7 cellular contexts compared by ENCODE assay signal in the genomic region with DNA sequence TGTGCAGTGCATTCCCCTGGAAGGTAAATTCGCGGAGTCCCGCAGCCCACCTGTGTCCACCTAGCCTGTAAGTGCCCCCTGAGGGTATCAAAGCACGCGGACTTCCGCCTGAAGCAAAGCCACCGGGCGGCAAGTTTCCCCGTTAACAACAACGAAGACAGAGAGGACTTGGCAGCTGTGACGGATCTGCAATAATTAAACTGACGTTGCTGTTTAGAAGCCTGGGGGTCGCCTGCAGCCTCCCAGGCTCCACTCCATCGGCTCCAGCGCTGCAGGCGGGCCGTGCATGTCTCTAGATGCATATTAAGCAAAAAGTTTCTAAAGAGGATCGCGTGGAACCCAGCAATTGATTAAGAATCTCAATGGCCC. TPM values are rescaled to one million over a fixed set of nuclear protein-coding genes. Genes with fewer than 3 reads are reported as not detected.
DNase-seq lines count a peak whose midpoint lies in the region; ATAC-seq and TF ChIP-seq lines count a peak whose summit lies in the region.

No MANE protein-coding gene starts in this region.

- peaks cover 8% of the 10 kb centered on the region for H3K4me1 ChIP-seq in iPS-15b (ENCODE audit: control insufficient read depth, insufficient read depth, low read length)
- peaks cover 16 to 47% (median 33%) of the 10 kb centered on the region in 6 donors for H3K4me1 ChIP-seq in spleen

- peak overlapping the region; percentile 89 for H3K4me3 Mint-ChIP-seq in activated naive CD8-positive, alpha-beta T cell treated with anti-CD3 and anti-CD28 coated beads for 36 hours

- H3K36me3 ChIP-seq in iPS-15b (ENCODE audit: control insufficient read depth, insufficient read depth, low read length) (no peaks in the 10 kb centered on the region), spleen (peaks cover 0 to 22% (median 16%) of the 10 kb centered on the region in 6 donors)

- H3K4me3 ChIP-seq in GM12865 (ENCODE audit: low read depth, low read length) = peak overlapping the region; percentile 80
- peak overlapping the region; percentile 70 for H3K4me3 ChIP-seq in Jurkat, Clone E6-1 (ENCODE audit: low read length)
- peak overlapping the region; percentile 71 for H3K4me3 ChIP-seq in iPS-15b (ENCODE audit: low read depth, low read length)
- peak overlapping the region; percentile 48 to 84 (median 58) for H3K4me3 ChIP-seq in spleen

- H3K9ac ChIP-seq in iPS-15b (ENCODE audit: low read depth, low read length) = peak overlapping the region; percentile 47

- TF ChIP-seq POLR2A in spleen (IDR thresholded peaks at IDR 0.05) = no peak

- DNase-seq in GM12865 (ENCODE audit: low read depth) = peak; percentile 72
- no peak for DNase-seq in Jurkat, Clone E6-1 (ENCODE audit: low read depth, low spot score)
- no peak for DNase-seq in activated naive CD8-positive, alpha-beta T cell treated with anti-CD3 and anti-CD28 coated beads for 36 hours
- DNase-seq in spleen = peak; percentile 88
- DNase-seq in NCI-H526 treated with DMSO at 0.1 percent for 48 hours (lab: John Stamatoyannopoulos, UW) = no peak

- H3K27ac ChIP-seq in spleen = peak overlapping the region; percentile 55 to 93 (median 86)

- peaks cover 16% of the 10 kb centered on the region for H3K27me3 ChIP-seq in iPS-15b (ENCODE audit: control insufficient read depth, insufficient read depth, low read length)
- no peaks in the 10 kb centered on the region for H3K27me3 ChIP-seq in spleen (replicated peaks in 1 of 7)

- peaks cover 24% of the 10 kb centered on the region for H3K4me1 Mint-ChIP-seq in activated naive CD8-positive, alpha-beta T cell treated with anti-CD3 and anti-CD28 coated beads for 36 hours

- H3K9me3 Mint-ChIP-seq in activated naive CD8-positive, alpha-beta T cell treated with anti-CD3 and anti-CD28 coated beads for 36 hours = no peaks in the 10 kb centered on the region

- H3K27me3 Mint-ChIP-seq in activated naive CD8-positive, alpha-beta T cell treated with anti-CD3 and anti-CD28 coated beads for 36 hours = no peaks in the 10 kb centered on the region

- peak overlapping the region; percentile 95 for H3K27ac Mint-ChIP-seq in activated naive CD8-positive, alpha-beta T cell treated with anti-CD3 and anti-CD28 coated beads for 36 hours

- H3K36me3 Mint-ChIP-seq in activated naive CD8-positive, alpha-beta T cell treated with anti-CD3 and anti-CD28 coated beads for 36 hours = peaks cover 17% of the 10 kb centered on the region

- intact Hi-C loops in spleen (cut with DNase I; ENCODE audit: low total_unique reads) = no loop called here

- H3K9me3 ChIP-seq in iPS-15b (ENCODE audit: control insufficient read depth, insufficient read depth, low read length) (no peaks in the 10 kb centered on the region), spleen (no peaks in the 10 kb centered on the region)

- 0 to 8% (median 4%) methylated on average over 8 to 19 of the region's 19 CpGs for WGBS in spleen, 5 donors

- ATAC-seq in GM21515 (IDR thresholded peaks at IDR 0.05; ENCODE audit: unreplicated experiment) = peak; percentile 28

- TF ChIP-seq CTCF in GM12865 (IDR thresholded peaks at IDR 0.05; ENCODE audit: insufficient read depth, low read depth, low read length, missing control alignments) (no peak), spleen (IDR thresholded peaks at IDR 0.05 in 8 of 11, conservative IDR thresholded peaks at IDR 0.05 in 3 of 11) (no peak)

RNA-seq across cellular contexts. Expression of gene KANK1, which starts 34.8 kb away (rescaled TPM):
- 5.6 TPM for polyA plus RNA-seq in Jurkat, Clone E6-1 (2012; ENCODE audit: insufficient read depth, insufficient read length)
- 1 to 10 TPM; 4.4 to 5.1 TPM for total RNA-seq in activated naive CD8-positive, alpha-beta T cell treated with anti-CD3 and anti-CD28 coated beads for 36 hours
- total RNA-seq in spleen = 10 to 100 TPM in 4 of 7 donors, 1 to 10 TPM in 3; 8.3 to 15.7 (median 13.0) TPM
- 1 to 10 TPM; 4.6 to 5.4 (median 4.9) TPM for polyA plus RNA-seq in spleen

Comparison
In these comparisons a context has a peak if more than half of its experiments do, and no peak if none do; other contexts are left out.
1. DNase-seq: peak in GM12865 (single experiment) and spleen (single experiment); none in Jurkat, Clone E6-1 (single experiment), activated naive CD8-positive, alpha-beta T cell treated with anti-CD3 and anti-CD28 coated beads for 36 hours (single experiment) and NCI-H526 treated with DMSO at 0.1 percent for 48 hours (single experiment).
2. Peak in every context shown above with its lines, with median percentiles within 50 percentile points of each other: H3K4me3 ChIP-seq.